16 cellular contexts compared by ENCODE assay signal in genomic region chr14:66379116-66379515, GRCh38.
A peak's percentile ranks its signal among the peaks of the same experiment; 100 is the strongest.
DNase-seq lines count a peak whose midpoint lies in the region; ATAC-seq, FAIRE-seq and TF ChIP-seq lines count a peak whose summit lies in the region.
"Had no signal": no experiment of that assay in that cellular context is flagged by ENCODE, and none has a peak within 500 bp of the region (broad histone marks: within the 10 kb centered on the region; RNA-seq: fewer than 3 reads in every experiment).

No MANE protein-coding gene starts in this region.

- CTCF ChIA-PET in RWPE1 (lab: Yijun Ruan, JAX) (interaction anchor here (1.4 kb wide), 1 partner anchor 20 kb away, joined by 12 read pairs; no protein-coding TSS in a partner anchor), mammary epithelial cell (lab: Charles Lee; ENCODE audit: low non-redundant PET) (interaction anchor here (0.6 kb wide), 1 partner anchor 22 kb away, joined by 3 read pairs; no protein-coding TSS in a partner anchor)

- ATAC-seq in GM19455 (IDR thresholded peaks at IDR 0.05; ENCODE audit: unreplicated experiment) = no peak

- DNase-seq in RWPE1 (ENCODE audit: low spot score) = peak; percentile 89
- peak; percentile 94 for DNase-seq in mammary epithelial cell
- peak; percentile 3 for DNase-seq in iris pigment epithelial cell (ENCODE audit: low read depth)
- peak; percentile 4 for DNase-seq in small intestine
- no peak for DNase-seq in OCI-M1 (lab: John Stamatoyannopoulos, UW)
- DNase-seq in activated CD4-positive, alpha-beta T cell treated with anti-CD3 and anti-CD28 coated beads for 1 hour = no peak
- DNase-seq: activated CD4-positive, alpha-beta T cell treated with anti-CD3 and anti-CD28 coated beads for 48 hours; activated CD8-positive, alpha-beta memory T cell treated with anti-CD3 and anti-CD28 coated beads, Interleukin-2, amount 50 U/mL, for 48 hours; activated gamma-delta T cell treated with Interleukin-2 at 50 U/mL for 16 hours; mesenchymal stem cell; NCI-H748 treated with DMSO at 0.1 percent for 48 hours; nephron progenitor cell; stimulated activated naive CD4-positive, alpha-beta T cell treated with Interleukin-2 at 50 U/mL for 16 hours had no signal

- peaks cover 26% of the 10 kb centered on the region for H3K4me1 ChIP-seq in mammary epithelial cell (ENCODE audit: insufficient read depth, low read length)
- H3K4me1 ChIP-seq in small intestine (ENCODE audit: control insufficient read depth in 2 of 2, insufficient read depth in 1 of 2, low read depth in 1 of 2, low read length in 1 of 2) = no peaks in the 10 kb centered on the region

- peak overlapping the region; percentile 6 for H2AFZ ChIP-seq in mammary epithelial cell (ENCODE audit: low read depth, low read length)

- H3K27ac ChIP-seq in RWPE1 (no peak overlapping the region), mammary epithelial cell (ENCODE audit: insufficient read depth, low read depth, low read length) (no peak overlapping the region), small intestine (ENCODE audit: low read depth in 1 of 2, low read length in 1 of 2) (no peak overlapping the region)

- no peaks in the 10 kb centered on the region for H3K27me3 ChIP-seq in mammary epithelial cell (ENCODE audit: insufficient read depth, low read length)
- no peaks in the 10 kb centered on the region for H3K27me3 ChIP-seq in small intestine (ENCODE audit: control insufficient read depth in 2 of 2, insufficient read depth in 2 of 2, low read length in 2 of 2)

- H3K9ac ChIP-seq in mammary epithelial cell (ENCODE audit: insufficient read depth, low read length) = no peak overlapping the region

- H3K4me2 ChIP-seq in mammary epithelial cell (ENCODE audit: insufficient read depth, low read depth, low read length) = no peak overlapping the region

- in situ Hi-C loops in mammary epithelial cell (cut with MboI; ENCODE audit: low sequenced_read_pairs in 2 of 2) = no loop called here

- WGBS in mammary epithelial cell (ENCODE audit: low coverage, missing lambda C conversion rate) = 0% methylated on average over 2 of the region's 2 CpGs
- 9 to 66% (median 47%) methylated on average over 2 of the region's 2 CpGs for WGBS in small intestine, 3 donors

- POLR2A ChIA-PET in RWPE1 (lab: Yijun Ruan, JAX; ENCODE audit: low non-redundant PET) = no interaction called here

- no peak for FAIRE-seq in small intestine (lab: Jason Lieb, UNC)
- FAIRE-seq: endothelial cell of umbilical vein, RCC 7860 had no signal

- H3K79me2 ChIP-seq in mammary epithelial cell (ENCODE audit: insufficient read depth, low read length) = no peaks in the 10 kb centered on the region

- H3K4me3 ChIP-seq in mammary epithelial cell (replicated peaks in 1 of 3; ENCODE audit: insufficient read depth in 1 of 3, low read depth in 2 of 3, low read length in 3 of 3) (no peak overlapping the region), small intestine (ENCODE audit: low read depth in 1 of 2, low read length in 2 of 2) (no peak overlapping the region)

- dilution Hi-C loops in mammary epithelial cell (cut with HindIII; ENCODE audit: low sequenced_read_pairs) = no loop called here

- no peaks in the 10 kb centered on the region for H3K9me3 ChIP-seq in mammary epithelial cell (replicated peaks; ENCODE audit: insufficient read depth, low read length)
- no peaks in the 10 kb centered on the region for H3K9me3 ChIP-seq in small intestine (ENCODE audit: control insufficient read depth, low read depth)

- H3K36me3 ChIP-seq in mammary epithelial cell (ENCODE audit: insufficient read depth, low read length) = no peaks in the 10 kb centered on the region
- H3K36me3 ChIP-seq in small intestine (ENCODE audit: control insufficient read depth in 2 of 2, insufficient read depth in 2 of 2, low read length in 2 of 2) = no peaks in the 10 kb centered on the region

- TF ChIP-seq CTCF in RWPE1 (conservative IDR thresholded peaks at IDR 0.05; ENCODE audit: low read depth) = no peak
- no peak for TF ChIP-seq CTCF in mammary epithelial cell (conservative IDR thresholded peaks at IDR 0.05 in 1 of 2, IDR thresholded peaks at IDR 0.05 in 1 of 2; ENCODE audit: extremely low read depth in 1 of 2, insufficient read depth in 1 of 2, low read depth in 1 of 2, low read length in 2 of 2)

- H4K20me1 ChIP-seq in mammary epithelial cell (ENCODE audit: insufficient read depth, low read length) = no peaks in the 10 kb centered on the region

- no TSS peak for BruUV-seq in mammary epithelial cell (replicated peaks; lab: Mats Ljungman, UMichigan)

- intact Hi-C loops in mammary epithelial cell (cut with micrococcal nuclease) = no loop called here

Comparison
In these comparisons a context has a peak if more than half of its experiments do, and no peak if none do; other contexts are left out.
1. DNase-seq: peak in RWPE1 (single experiment), mammary epithelial cell (single experiment), iris pigment epithelial cell (single experiment) and small intestine (single experiment); none in OCI-M1 (single experiment) and activated CD4-positive, alpha-beta T cell treated with anti-CD3 and anti-CD28 coated beads for 1 hour (single experiment).